2 cellular contexts compared by ENCODE assay signal in genomic region chr6:135938588-135939215, GRCh38.
TF ChIP-seq lines count a peak whose summit lies in the region.

No MANE protein-coding gene starts in this region.

TF ChIP-seq in endothelial cell of umbilical vein, 7 proteins besides CTCF, POLR2A, EP300 and RAD21 (continued from another document):
- TF ChIP-seq MAX (IDR thresholded peaks at IDR 0.05; ENCODE audit: insufficient read depth, insufficient read length) (no peak), EZH2 (IDR thresholded peaks at IDR 0.05; ENCODE audit: borderline replicate concordance, low read depth, low read length, severe bottlenecking) (no peak)

TF ChIP-seq in neural cell, 6 proteins besides CTCF, POLR2A, EP300 and RAD21 (continued from another document):
- TF ChIP-seq REST (IDR thresholded peaks at IDR 0.05; ENCODE audit: borderline replicate concordance) (no peak), SMC3 (conservative IDR thresholded peaks at IDR 0.05; ENCODE audit: poor library complexity) (no peak)
